ENCODE assay signal across 25 cellular contexts in genomic region chr1:2032737-2033136, GRCh38. TPM values are rescaled to one million over a fixed set of nuclear protein-coding genes. Genes with fewer than 3 reads are reported as not detected.
"Had no signal": no experiment of that assay in that cellular context is flagged by ENCODE, and none has a peak within 500 bp of the region (broad histone marks: within the 10 kb centered on the region; RNA-seq: fewer than 3 reads in every experiment).

No MANE protein-coding gene starts in this region.

- H3K27ac Mint-ChIP-seq: activated naive CD4-positive, alpha-beta T cell treated with anti-CD3 and anti-CD28 coated beads, Interleukin-2, amount 50 U/mL, for 24 hours; activated T-cell treated with anti-CD3 and anti-CD28 coated beads, Interleukin-2, amount 50 U/mL, for 72 hours; endodermal cell; memory B cell; natural killer cell; stimulated activated naive CD8-positive, alpha-beta T cell treated with anti-CD3 and anti-CD28 coated beads, Interleukin-15, Interleukin-2, amounts not matched to agents 100 ng/mL and 50 ng/mL, for 24 hours had no signal

- H3K9me3 ChIP-seq: adrenal gland, thoracic aorta, upper lobe of left lung had no signal

- H3K4me1 ChIP-seq: upper lobe of left lung had no signal

- H3K36me3 ChIP-seq: adrenal gland, cardiac muscle cell, thoracic aorta, upper lobe of left lung, WERI-Rb-1 had no signal

- H3K4me3 Mint-ChIP-seq: activated naive CD4-positive, alpha-beta T cell treated with anti-CD3 and anti-CD28 coated beads, Interleukin-2, amount 50 U/mL, for 24 hours; activated T-cell treated with anti-CD3 and anti-CD28 coated beads, Interleukin-2, amount 50 U/mL, for 72 hours; endodermal cell; memory B cell; natural killer cell; stimulated activated naive CD8-positive, alpha-beta T cell treated with anti-CD3 and anti-CD28 coated beads, Interleukin-15, Interleukin-2, amounts not matched to agents 100 ng/mL and 50 ng/mL, for 24 hours had no signal

- H3K4me3 ChIP-seq: adrenal gland, cardiac muscle cell, thoracic aorta, upper lobe of left lung had no signal

- H3K36me3 Mint-ChIP-seq: activated naive CD4-positive, alpha-beta T cell treated with anti-CD3 and anti-CD28 coated beads, Interleukin-2, amount 50 U/mL, for 24 hours; memory B cell; natural killer cell had no signal

- H3K4me1 Mint-ChIP-seq: activated naive CD4-positive, alpha-beta T cell treated with anti-CD3 and anti-CD28 coated beads, Interleukin-2, amount 50 U/mL, for 24 hours; endodermal cell; memory B cell; natural killer cell had no signal

- H3K9me3 Mint-ChIP-seq: activated naive CD4-positive, alpha-beta T cell treated with anti-CD3 and anti-CD28 coated beads, Interleukin-2, amount 50 U/mL, for 24 hours; activated T-cell treated with anti-CD3 and anti-CD28 coated beads, Interleukin-2, amount 50 U/mL, for 72 hours; endodermal cell; memory B cell; natural killer cell; stimulated activated naive CD8-positive, alpha-beta T cell treated with anti-CD3 and anti-CD28 coated beads, Interleukin-15, Interleukin-2, amounts not matched to agents 100 ng/mL and 50 ng/mL, for 24 hours had no signal

- DNase-seq: activated CD4-positive, alpha-beta T cell treated with anti-CD3 and anti-CD28 coated beads for 1 hour; activated effector memory CD4-positive, alpha-beta T cell treated with anti-CD3 and anti-CD28 coated beads, Interleukin-2, amount 50 U/mL, for 16 hours; activated T-cell treated with anti-CD3 and anti-CD28 coated beads, Interleukin-2, amount 50 U/mL, for 72 hours; foreskin fibroblast; natural killer cell; retina; stimulated activated CD4-positive, alpha-beta T cell treated with anti-CD3 and anti-CD28 coated beads, Interleukin-2, amount 100 ng/mL, for 24 hours; SW 1271 had no signal

- H3K27me3 ChIP-seq: adrenal gland, cardiac muscle cell, upper lobe of left lung had no signal

- H3K27ac ChIP-seq: cardiac muscle cell, epithelial cell of prostate, thoracic aorta, upper lobe of left lung, WERI-Rb-1 had no signal

- ATAC-seq: activated T-cell treated with anti-CD3 and anti-CD28 coated beads, Interleukin-2, amount 50 U/mL, for 72 hours; natural killer cell had no signal

RNA-seq across cellular contexts. Expression of gene GABRD, which starts 13.6 kb away (rescaled TPM):
- total RNA-seq: activated CD8-positive, alpha-beta memory T cell treated with anti-CD3 and anti-CD28 coated beads for 36 hours; activated T-cell treated with anti-CD3 and anti-CD28 coated beads, Interleukin-2, amount 50 U/mL, for 72 hours; cardiac muscle cell; endodermal cell; glomerular endothelial cell; kidney epithelial cell; liver; T-helper 2 cell treated with Interferon-gamma antibody and Interleukin-4, amounts not matched to agents 100 ng/mL and 5 ng/mL, for 36 hours; thoracic aorta had no signal
- polyA plus RNA-seq: cardiac muscle cell had no signal

RNA-seq across cellular contexts. Expression of gene CFAP74, which starts 29.2 kb away (rescaled TPM):
- total RNA-seq: activated CD8-positive, alpha-beta memory T cell treated with anti-CD3 and anti-CD28 coated beads for 36 hours; activated T-cell treated with anti-CD3 and anti-CD28 coated beads, Interleukin-2, amount 50 U/mL, for 72 hours; dermis microvascular lymphatic vessel endothelial cell; glomerular endothelial cell; kidney epithelial cell; mucosa of gallbladder; natural killer cell; T-helper 2 cell treated with Interferon-gamma antibody and Interleukin-4, amounts not matched to agents 100 ng/mL and 5 ng/mL, for 36 hours; thoracic aorta had no signal
